Comparison of ENCODE assay signal across 1 cellular context in the genomic region with DNA sequence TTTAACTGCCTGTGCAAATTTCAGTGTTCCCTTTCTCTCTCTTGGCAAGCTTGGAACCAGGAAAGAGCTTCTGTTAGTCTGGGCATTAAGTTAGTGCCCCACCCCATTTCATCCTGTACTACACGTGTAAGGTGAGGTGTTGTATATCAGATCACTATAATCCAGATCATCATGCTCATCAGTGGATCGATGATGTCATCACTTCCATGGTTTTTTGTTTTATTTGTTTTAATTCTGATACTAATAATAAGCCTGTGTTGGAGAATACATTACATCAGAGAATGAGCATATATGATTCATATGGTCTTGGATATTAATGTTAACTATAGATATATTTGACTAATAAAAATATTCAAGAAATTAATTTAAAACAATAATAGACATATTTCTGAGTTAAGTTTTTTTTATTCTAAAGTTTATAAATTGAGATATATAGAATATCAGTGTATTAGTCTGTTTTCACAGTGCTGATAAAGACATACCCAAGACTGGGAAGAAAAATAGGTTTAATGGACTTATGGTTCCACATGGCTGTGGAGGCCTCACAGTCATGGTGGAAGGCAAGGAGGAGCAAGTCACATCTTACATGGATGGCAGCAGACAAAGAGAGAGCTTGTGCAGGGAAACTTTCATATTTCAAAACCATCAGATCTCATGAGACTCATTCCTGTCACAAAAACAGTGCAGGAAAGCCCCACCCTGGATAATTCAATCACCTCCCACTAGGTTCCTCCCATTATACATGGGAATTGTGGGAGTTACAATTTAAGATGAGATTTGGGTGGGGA.
TF ChIP-seq lines count a peak whose summit lies in the region.

No MANE protein-coding gene starts in this region.

TF ChIP-seq in HepG2, 621 proteins besides CTCF, POLR2A, EP300 and RAD21 (continued from another document):
- TF ChIP-seq ZNF407 (CRISPR knock-in tag; IDR thresholded peaks at IDR 0.05; ENCODE audit: not compliant biosample characterization) (no peak), SETDB1 (CRISPR knock-in tag; IDR thresholded peaks at IDR 0.05; ENCODE audit: borderline replicate concordance) (no peak), CREB1 (IDR thresholded peaks at IDR 0.05) (peak; percentile 71; the same call in 1 of the 2 replicates), CREB1 (CRISPR knock-in tag; IDR thresholded peaks at IDR 0.05) (no peak), WIZ (CRISPR knock-in tag; IDR thresholded peaks at IDR 0.05) (no peak), NFIC (IDR thresholded peaks at IDR 0.05; ENCODE audit: low read length) (no peak)
